19 cellular contexts compared by ENCODE assay signal in genomic region chr19:38563475-38563874, GRCh38. TPM values are rescaled to one million over a fixed set of nuclear protein-coding genes. Genes with fewer than 3 reads are reported as not detected.
DNase-seq lines count a peak whose midpoint lies in the region; ATAC-seq, FAIRE-seq and TF ChIP-seq lines count a peak whose summit lies in the region.
"Had no signal": no experiment of that assay in that cellular context is flagged by ENCODE, and none has a peak within 500 bp of the region (broad histone marks: within the 10 kb centered on the region; RNA-seq: fewer than 3 reads in every experiment).

No MANE protein-coding gene starts in this region.

- no peak overlapping the region for H2AFZ ChIP-seq in osteoblast (ENCODE audit: low read length)

- peak overlapping the region; percentile 89 for H3K27ac Mint-ChIP-seq in central memory CD8-positive, alpha-beta T cell (ENCODE audit: low read depth)
- no peak overlapping the region for H3K27ac Mint-ChIP-seq in CD4-positive, alpha-beta T cell
- H3K27ac Mint-ChIP-seq: CD8-positive, alpha-beta T cell had no signal

- H3K9me3 Mint-ChIP-seq in central memory CD8-positive, alpha-beta T cell: no peaks in the 10 kb centered on the region
- H3K9me3 Mint-ChIP-seq in activated T-cell treated with anti-CD3 and anti-CD28 coated beads, Interleukin-2, amount 50 U/mL, for 4 hours: no peaks in the 10 kb centered on the region
- H3K9me3 Mint-ChIP-seq in CD4-positive, alpha-beta T cell: no peaks in the 10 kb centered on the region
- H3K9me3 Mint-ChIP-seq: CD8-positive, alpha-beta T cell had no signal

- no peaks in the 10 kb centered on the region for H3K27me3 Mint-ChIP-seq in central memory CD8-positive, alpha-beta T cell
- H3K27me3 Mint-ChIP-seq in activated T-cell treated with anti-CD3 and anti-CD28 coated beads, Interleukin-2, amount 50 U/mL, for 4 hours (ENCODE audit: low read depth): peaks cover 12% of the 10 kb centered on the region
- peaks cover 33% of the 10 kb centered on the region for H3K27me3 Mint-ChIP-seq in CD4-positive, alpha-beta T cell

- no peaks in the 10 kb centered on the region for H3K79me2 ChIP-seq in osteoblast (ENCODE audit: insufficient read depth, low read length)

- H3K4me3 ChIP-seq in A549 (no peak overlapping the region), HEK293 (ENCODE audit: low read depth, low read length) (no peak overlapping the region), osteoblast (ENCODE audit: insufficient read depth, low read length) (no peak overlapping the region)
- H3K4me3 ChIP-seq: BLaER1 treated with 17β-estradiol and CSF1 and Interleukin-3, amounts not matched to agents 10 nM and 100 nM; HAP-1 had no signal

- peaks cover 52% of the 10 kb centered on the region for H3K4me1 Mint-ChIP-seq in central memory CD8-positive, alpha-beta T cell
- peaks cover 34% of the 10 kb centered on the region for H3K4me1 Mint-ChIP-seq in activated T-cell treated with anti-CD3 and anti-CD28 coated beads, Interleukin-2, amount 50 U/mL, for 4 hours (ENCODE audit: low read depth)
- H3K4me1 Mint-ChIP-seq in CD4-positive, alpha-beta T cell (ENCODE audit: low read depth): peaks cover 29% of the 10 kb centered on the region

- ATAC-seq in A549: no peak
- no peak for ATAC-seq in central memory CD8-positive, alpha-beta T cell (replicated peaks; ENCODE audit: extremely low read depth, poor library complexity, severe bottlenecking)
- ATAC-seq in activated T-cell treated with anti-CD3 and anti-CD28 coated beads, Interleukin-2, amount 50 U/mL, for 4 hours: no peak
- no peak for ATAC-seq in CD4-positive, alpha-beta T cell (ENCODE audit: poor library complexity)
- ATAC-seq: CD8-positive, alpha-beta T cell had no signal

- H3K4me3 Mint-ChIP-seq in central memory CD8-positive, alpha-beta T cell: no peak overlapping the region
- no peak overlapping the region for H3K4me3 Mint-ChIP-seq in activated T-cell treated with anti-CD3 and anti-CD28 coated beads, Interleukin-2, amount 50 U/mL, for 4 hours
- no peak overlapping the region for H3K4me3 Mint-ChIP-seq in CD4-positive, alpha-beta T cell

- TF ChIP-seq POLR2A in A549 (IDR thresholded peaks at IDR 0.05; ENCODE audit: low read length): no peak

- H3K27me3 ChIP-seq in osteoblast (ENCODE audit: insufficient read depth, low read length): peaks cover 10% of the 10 kb centered on the region
- peaks cover 4% of the 10 kb centered on the region for H3K27me3 ChIP-seq in CD4-positive, alpha-beta T cell (ENCODE audit: control insufficient read depth, insufficient read depth, low read length)

- H3K9me3 ChIP-seq in A549 (no peaks in the 10 kb centered on the region), HEK293 (ENCODE audit: control insufficient read depth, insufficient read depth, low read depth, low read length) (no peaks in the 10 kb centered on the region; the same call in 1 of the 2 replicates), osteoblast (ENCODE audit: low read depth, low read length) (no peaks in the 10 kb centered on the region)
- H3K9me3 ChIP-seq in CD4-positive, alpha-beta T cell (ENCODE audit: control insufficient read depth, low read length): no peaks in the 10 kb centered on the region
- H3K9me3 ChIP-seq: BE2C; BLaER1 treated with 17β-estradiol and CSF1 and Interleukin-3, amounts not matched to agents 10 nM and 100 nM; Caco-2; HAP-1 had no signal

- no peak for TF ChIP-seq RAD21 in A549 (conservative IDR thresholded peaks at IDR 0.05 in 1 of 2, IDR thresholded peaks at IDR 0.05 in 1 of 2)

- no peak for DNase-seq in A549 (ENCODE audit: low read depth in 1 of 2, low spot score in 1 of 2)
- no peak for DNase-seq in central memory CD8-positive, alpha-beta T cell (ENCODE audit: low spot score in 2 of 2)
- peak; percentile 35 for DNase-seq in osteoblast (ENCODE audit: insufficient read length, low spot score, missing footprints)
- no peak for DNase-seq in activated T-cell treated with anti-CD3 and anti-CD28 coated beads, Interleukin-2, amount 50 U/mL, for 4 hours
- no peak for DNase-seq in CD4-positive, alpha-beta T cell
- DNase-seq in ureter (ENCODE audit: low spot score): no peak
- DNase-seq: AML-193; BE2C; Caco-2; CD8-positive, alpha-beta T cell; DMS153; DND-41; GOT3 had no signal

- no peak for TF ChIP-seq CTCF in A549 (IDR thresholded peaks at IDR 0.05)
- no peak for TF ChIP-seq CTCF in HEK293 (tag by site-specific recombination; IDR thresholded peaks at IDR 0.05)
- TF ChIP-seq CTCF in osteoblast (IDR thresholded peaks at IDR 0.05; ENCODE audit: extremely low read depth, low read depth, low read length): no peak
- no peak for TF ChIP-seq CTCF in CD4-positive, alpha-beta T cell (IDR thresholded peaks at IDR 0.05)

- H3K4me2 ChIP-seq in A549 (no peak overlapping the region), osteoblast (ENCODE audit: insufficient read depth, low read length) (no peak overlapping the region)

- POLR2A ChIA-PET in A549 (lab: Yijun Ruan, JAX) (no interaction called here), HEK293 (lab: Yijun Ruan, JAX) (no interaction called here)
- POLR2A ChIA-PET in CD4-positive, alpha-beta T cell (lab: Charles Lee): interaction anchor here (0.8 kb wide), 1 partner anchor 52 kb away, joined by 5 read pairs; no protein-coding TSS in a partner anchor

- no peak for FAIRE-seq in A549 (lab: Jason Lieb, UNC)
- FAIRE-seq: G401.6, GM12892, H54 had no signal

- 0 out of 3 replicates have a peak, but pooled peaks cover 3% of the 10 kb centered on the region for H3K4me1 ChIP-seq in A549
- H3K4me1 ChIP-seq in HEK293 (ENCODE audit: control insufficient read depth, insufficient read depth, low read length): no peaks in the 10 kb centered on the region; the same call in 1 of the 2 replicates
- H3K4me1 ChIP-seq in osteoblast (ENCODE audit: insufficient read depth, low read length): no peaks in the 10 kb centered on the region
- H3K4me1 ChIP-seq: BE2C, HAP-1 had no signal

- H3K27ac ChIP-seq in A549 (no peak overlapping the region), HEK293 (ENCODE audit: extremely low read depth, low read depth, low read length) (no peak overlapping the region), osteoblast (ENCODE audit: low read depth, low read length) (no peak overlapping the region)
- no peak overlapping the region for H3K27ac ChIP-seq in CD4-positive, alpha-beta T cell (ENCODE audit: low read depth, low read length)
- H3K27ac ChIP-seq: BLaER1 treated with 17β-estradiol and CSF1 and Interleukin-3, amounts not matched to agents 10 nM and 100 nM had no signal

- no peaks in the 10 kb centered on the region for H3K36me3 ChIP-seq in HEK293 (ENCODE audit: control insufficient read depth in 2 of 2, insufficient read depth in 1 of 2, low read length in 2 of 2)
- H3K36me3 ChIP-seq in osteoblast (ENCODE audit: insufficient read depth, low read length): no peaks in the 10 kb centered on the region
- H3K36me3 ChIP-seq: BE2C; BLaER1 treated with 17β-estradiol and CSF1 and Interleukin-3, amounts not matched to agents 10 nM and 100 nM; HAP-1 had no signal

- 86% methylated on average over 9 of the region's 9 CpGs for WGBS in A549 (ENCODE audit: missing lambda C conversion rate)

- intact Hi-C loops in CD4-positive, alpha-beta T cell (cut with DNase I, micrococcal nuclease): no loop called here

- no peak for TF ChIP-seq EP300 in A549 (IDR thresholded peaks at IDR 0.05)

- H3K36me3 Mint-ChIP-seq in central memory CD8-positive, alpha-beta T cell (ENCODE audit: insufficient read depth): peaks cover 10% of the 10 kb centered on the region
- no peaks in the 10 kb centered on the region for H3K36me3 Mint-ChIP-seq in activated T-cell treated with anti-CD3 and anti-CD28 coated beads, Interleukin-2, amount 50 U/mL, for 4 hours (ENCODE audit: insufficient read depth)
- no peaks in the 10 kb centered on the region for H3K36me3 Mint-ChIP-seq in CD4-positive, alpha-beta T cell (ENCODE audit: low read depth)
- H3K36me3 Mint-ChIP-seq: CD8-positive, alpha-beta T cell had no signal

- CTCF ChIA-PET in A549 (lab: Yijun Ruan, JAX): interaction anchor here (0.9 to 5.0 kb wide), 6 partner anchors 9 to 71 kb away, joined by 3 to 31 read pairs (median 4); no protein-coding TSS in a partner anchor
- CTCF ChIA-PET in HEK293 (lab: Yijun Ruan, JAX): interaction anchor here (0.5 to 1.7 kb wide), 3 partner anchors 18 to 312 kb away, joined by 3 to 8 read pairs (median 6); no protein-coding TSS in a partner anchor
- CTCF ChIA-PET in CD4-positive, alpha-beta T cell (lab: Charles Lee): no interaction called here

- H4K20me1 ChIP-seq in osteoblast (ENCODE audit: insufficient read depth, low read length): no peaks in the 10 kb centered on the region
- H4K20me1 ChIP-seq: BLaER1 treated with 17β-estradiol and CSF1 and Interleukin-3, amounts not matched to agents 10 nM and 100 nM had no signal

TF ChIP-seq in A549, 52 proteins besides CTCF, POLR2A, EP300 and RAD21:
- TF ChIP-seq MAX (IDR thresholded peaks at IDR 0.05): no peak
- TF ChIP-seq KDM1A (IDR thresholded peaks at IDR 0.05; ENCODE audit: low read depth): peak; percentile 72; the same call in 1 of the 2 replicates

TF ChIP-seq in HEK293, 187 proteins besides CTCF, POLR2A, EP300 and RAD21:
- TF ChIP-seq ZNF664 (tag by site-specific recombination; IDR thresholded peaks at IDR 0.05): peak; percentile 90
- TF ChIP-seq ZNF239 (tag by site-specific recombination; IDR thresholded peaks at IDR 0.05): no peak

RNA-seq across cellular contexts. Expression of gene MAP4K1, which starts 54.3 kb away (rescaled TPM):
- 0.78 and 1.2 TPM in 2 replicates for polyA plus RNA-seq in A549 (2011; rRNA removed)
- 1.4 TPM in 2 replicates for polyA plus RNA-seq in A549 (2012; cell fraction: cytosol; rRNA removed)
- polyA plus RNA-seq in A549 (2012; cell fraction: nucleus; rRNA removed): 7.0 and 8.1 TPM in 2 replicates
- 1.3 to 2.6 TPM (median 2.1 TPM) in 3 replicates for polyA plus RNA-seq in A549 (2017; fragmentation: RNase III; extraction: RNeasy Plus Mini Kit Qiagen cat#74134 plus additional on column Dnase treatment)
- polyA minus RNA-seq in A549 (2011; rRNA and poly(A)+ RNA removed): 0.33 and 0.44 TPM in 2 replicates
- under 0.01 and 0.72 TPM in 2 replicates for total RNA-seq in osteoblast
- 100 to 1,000 TPM; 109 to 130 (median 126) TPM for total RNA-seq in activated T-cell treated with anti-CD3 and anti-CD28 coated beads, Interleukin-2, amount 50 U/mL, for 4 hours
- total RNA-seq in CD4-positive, alpha-beta T cell: 100 to 1,000 TPM; 173 to 185 TPM
- total RNA-seq in ureter: 9.0 TPM

RNA-seq across cellular contexts. Expression of gene EIF3K, which starts 55.5 kb away (rescaled TPM):
- 419 and 491 TPM in 2 replicates for polyA plus RNA-seq in A549 (2011; rRNA removed)
- 1,849 and 2,120 TPM in 2 replicates for polyA plus RNA-seq in A549 (2012; cell fraction: cytosol; rRNA removed)
- polyA plus RNA-seq in A549 (2012; cell fraction: nucleus; rRNA removed): 1,703 and 2,003 TPM in 2 replicates
- 910 to 1,057 TPM (median 937 TPM) in 3 replicates for polyA plus RNA-seq in A549 (2017; fragmentation: RNase III; extraction: RNeasy Plus Mini Kit Qiagen cat#74134 plus additional on column Dnase treatment)
- 774 and 844 TPM in 2 replicates for polyA minus RNA-seq in A549 (2011; rRNA and poly(A)+ RNA removed)
- total RNA-seq in osteoblast: 210 and 317 TPM in 2 replicates
- total RNA-seq in activated T-cell treated with anti-CD3 and anti-CD28 coated beads, Interleukin-2, amount 50 U/mL, for 4 hours: 100 to 1,000 TPM; 370 to 409 (median 401) TPM
- total RNA-seq in CD4-positive, alpha-beta T cell: 100 to 1,000 TPM; 309 to 322 TPM
- total RNA-seq in ureter: 322 TPM

Comparison
In these comparisons a context has a peak if more than half of its experiments do, and no peak if none do; other contexts are left out.
1. RNA of gene MAP4K1, which starts 54.3 kb away (total RNA-seq): 173 to 185 TPM in CD4-positive, alpha-beta T cell and 109 to 130 TPM in activated T-cell treated with anti-CD3 and anti-CD28 coated beads, Interleukin-2, amount 50 U/mL, for 4 hours; 9.0 TPM in ureter (single experiment) and under 0.01 to 0.72 TPM in osteoblast; every median in the first group is over 10 times any median in the second.